In genomic region chr3:187615630-187616029, GRCh38 we compare ENCODE assay signal across 20 cellular contexts. TPM values are rescaled to one million over a fixed set of nuclear protein-coding genes. Genes with fewer than 3 reads are reported as not detected.
"Had no signal": no experiment of that assay in that cellular context is flagged by ENCODE, and none has a peak within 500 bp of the region (broad histone marks: within the 10 kb centered on the region; RNA-seq: fewer than 3 reads in every experiment).

No MANE protein-coding gene starts in this region.

- H3K4me3 ChIP-seq: hepatocyte, lung, right atrium auricular region, sigmoid colon, skin epidermis, testis, tibial nerve, upper lobe of right lung, vagina had no signal

- H2AFZ ChIP-seq: hepatocyte had no signal

- H3K27me3 ChIP-seq: hepatocyte, right atrium auricular region, sigmoid colon, testis, tibial nerve, upper lobe of right lung, vagina had no signal

- ATAC-seq: left colon had no signal

- H3K36me3 Mint-ChIP-seq: naive B cell; stimulated activated naive B cell treated with anti-CD40 and anti-IgM and Interleukin-4, amounts not matched to agents 10 μg/mL and 1 μg/mL and 100 μg/mL, for 72 hours had no signal

- H3K4me3 Mint-ChIP-seq: naive B cell; neural crest cell; stimulated activated naive B cell treated with anti-CD40 and anti-IgM and Interleukin-4, amounts not matched to agents 10 μg/mL and 1 μg/mL and 100 μg/mL, for 72 hours; stimulated activated naive CD8-positive, alpha-beta T cell treated with anti-CD3 and anti-CD28 coated beads, Interleukin-15, amount 100 ng/mL, for 72 hours had no signal

- H3K4me1 Mint-ChIP-seq: naive B cell; stimulated activated naive B cell treated with anti-CD40 and anti-IgM and Interleukin-4, amounts not matched to agents 10 μg/mL and 1 μg/mL and 100 μg/mL, for 72 hours; stimulated activated naive CD8-positive, alpha-beta T cell treated with anti-CD3 and anti-CD28 coated beads, Interleukin-15, amount 100 ng/mL, for 72 hours had no signal

- H3K79me2 ChIP-seq: hepatocyte had no signal

- H3K9me3 ChIP-seq: right atrium auricular region, sigmoid colon, testis, tibial nerve, upper lobe of right lung, vagina had no signal

- H3K4me1 ChIP-seq: right atrium auricular region, sigmoid colon, testis, upper lobe of right lung had no signal

- H3K27ac ChIP-seq: hepatocyte, right atrium auricular region, sigmoid colon, skin epidermis, testis, tibial nerve, upper lobe of right lung, vagina had no signal

- H3K9me3 Mint-ChIP-seq: naive B cell; neural crest cell; stimulated activated naive B cell treated with anti-CD40 and anti-IgM and Interleukin-4, amounts not matched to agents 10 μg/mL and 1 μg/mL and 100 μg/mL, for 72 hours; stimulated activated naive CD8-positive, alpha-beta T cell treated with anti-CD3 and anti-CD28 coated beads, Interleukin-15, amount 100 ng/mL, for 72 hours had no signal

- H3K27ac Mint-ChIP-seq: naive B cell; stimulated activated naive B cell treated with anti-CD40 and anti-IgM and Interleukin-4, amounts not matched to agents 10 μg/mL and 1 μg/mL and 100 μg/mL, for 72 hours; stimulated activated naive CD8-positive, alpha-beta T cell treated with anti-CD3 and anti-CD28 coated beads, Interleukin-15, amount 100 ng/mL, for 72 hours had no signal

- DNase-seq: left ventricle myocardium superior, sigmoid colon, upper lobe of right lung had no signal

- H3K4me2 ChIP-seq: hepatocyte had no signal

RNA-seq across cellular contexts. Expression of gene SST, which starts 54.6 kb away (rescaled TPM):
- total RNA-seq: dermis blood vessel endothelial cell, kidney epithelial cell, left ventricle myocardium superior, osteocyte, posterior vena cava, right atrium auricular region, subcutaneous adipose tissue, testis, tibial nerve, upper lobe of right lung had no signal
